Comparison of ENCODE assay signal across 23 cellular contexts in genomic region chr17:12731839-12732238, GRCh38. TPM values are rescaled to one million over a fixed set of nuclear protein-coding genes. Genes with fewer than 3 reads are reported as not detected.
DNase-seq lines count a peak whose midpoint lies in the region; ATAC-seq, FAIRE-seq and TF ChIP-seq lines count a peak whose summit lies in the region.
"Had no signal": no experiment of that assay in that cellular context is flagged by ENCODE, and none has a peak within 500 bp of the region (broad histone marks: within the 10 kb centered on the region; RNA-seq: fewer than 3 reads in every experiment).

No MANE protein-coding gene starts in this region.

- no peaks in the 10 kb centered on the region for H3K79me2 ChIP-seq in H1 (ENCODE audit: control insufficient read depth in 1 of 2, insufficient read depth in 2 of 2, low read length in 2 of 2)
- no peaks in the 10 kb centered on the region for H3K79me2 ChIP-seq in hepatocyte
- no peaks in the 10 kb centered on the region for H3K79me2 ChIP-seq in smooth muscle cell (ENCODE audit: low read depth)

- TF ChIP-seq CTCF in H1 (IDR thresholded peaks at IDR 0.05; ENCODE audit: control extremely low read depth in 1 of 3, insufficient read depth in 1 of 3, low read depth in 1 of 3, low read length in 3 of 3) (no peak), hepatocyte (IDR thresholded peaks at IDR 0.05; ENCODE audit: poor library complexity) (no peak), smooth muscle cell (IDR thresholded peaks at IDR 0.05; ENCODE audit: borderline replicate concordance, insufficient read depth, poor library complexity, severe bottlenecking) (no peak), HFFc6 (IDR thresholded peaks at IDR 0.05) (no peak)

- H3K27me3 Mint-ChIP-seq in HFFc6 (ENCODE audit: insufficient read depth): peaks cover 6% of the 10 kb centered on the region; the same call in 1 of the 2 replicates

- H4K20me1 ChIP-seq in H1 (replicated peaks in 1 of 2; ENCODE audit: control insufficient read depth in 1 of 2, insufficient read depth in 2 of 2, low read length in 2 of 2) (no peaks in the 10 kb centered on the region), hepatocyte (ENCODE audit: insufficient read depth, poor library complexity, severe bottlenecking) (no peaks in the 10 kb centered on the region), smooth muscle cell (ENCODE audit: low read depth) (no peaks in the 10 kb centered on the region)

- H2AFZ ChIP-seq in H1 (ENCODE audit: low read length) (no peak overlapping the region), hepatocyte (no peak overlapping the region), smooth muscle cell (ENCODE audit: low read depth) (no peak overlapping the region)

- no peak overlapping the region for H4K5ac ChIP-seq in H1 (ENCODE audit: insufficient read length, low read depth, low read length)

- H3K36me3 Mint-ChIP-seq in HFFc6 (ENCODE audit: low read depth): peaks cover 5% of the 10 kb centered on the region
- H3K36me3 Mint-ChIP-seq: natural killer cell treated with Interleukin-12 subunit alpha and Interleukin-12 subunit beta and Interleukin-15 and Interleukin-18, amount 100 ng/mL, for 72 hours had no signal

- POLR2A ChIA-PET in HEK293T (lab: Yijun Ruan, JAX): no interaction called here
- POLR2A ChIA-PET in H1 (lab: Charles Lee; ENCODE audit: partially characterized antibody): no interaction called here

- no peak for TF ChIP-seq EP300 in H1 (IDR thresholded peaks at IDR 0.05; ENCODE audit: borderline replicate concordance in 1 of 2, low read depth in 2 of 2, low read length in 2 of 2)

- no peak overlapping the region for H4K91ac ChIP-seq in H1 (replicated peaks; ENCODE audit: insufficient read length, low read length)

- H3F3A ChIP-seq in smooth muscle cell (ENCODE audit: low read depth): peaks cover 7% of the 10 kb centered on the region

- H3K36me3 ChIP-seq in H1 (ENCODE audit: control insufficient read depth in 2 of 4, insufficient read depth in 4 of 4, low read length in 3 of 4) (no peaks in the 10 kb centered on the region), hepatocyte (replicated peaks; ENCODE audit: insufficient read depth, low read depth) (no peaks in the 10 kb centered on the region), smooth muscle cell (ENCODE audit: low read depth) (no peaks in the 10 kb centered on the region)

- H3K27me3 ChIP-seq in H1 (replicated peaks in 1 of 4; ENCODE audit: control insufficient read depth in 3 of 4, extremely low read depth in 1 of 4, insufficient read depth in 3 of 4, low read length in 3 of 4) (no peaks in the 10 kb centered on the region), hepatocyte (no peaks in the 10 kb centered on the region), smooth muscle cell (ENCODE audit: low read depth) (no peaks in the 10 kb centered on the region)
- H3K27me3 ChIP-seq: dorsolateral prefrontal cortex had no signal

- H3K9ac ChIP-seq in H1 (replicated peaks in 1 of 4; ENCODE audit: extremely low read depth in 1 of 4, low read depth in 3 of 4, low read length in 3 of 4): no peak overlapping the region
- H3K9ac ChIP-seq in smooth muscle cell (ENCODE audit: low read depth): no peak overlapping the region

- H3K9me2 ChIP-seq in hepatocyte (replicated peaks; ENCODE audit: insufficient read depth): no peaks in the 10 kb centered on the region

- H3K4me1 ChIP-seq in H1 (replicated peaks in 1 of 4; ENCODE audit: control insufficient read depth in 3 of 4, insufficient read depth in 4 of 4, low read length in 3 of 4) (peaks cover 0 to 6% (median 2%) of the 10 kb centered on the region in 4 experiments; a peak in 5 of 7 replicates), hepatocyte (ENCODE audit: insufficient read depth) (peaks cover 46% of the 10 kb centered on the region), smooth muscle cell (ENCODE audit: low read depth) (peaks cover 9% of the 10 kb centered on the region)

- no peak overlapping the region for H2AK5ac ChIP-seq in H1 (ENCODE audit: low read depth, low read length)

- H3K18ac ChIP-seq in H1 (ENCODE audit: extremely low read depth, low read length): no peak overlapping the region

- peaks cover 55% of the 10 kb centered on the region for H3K4me1 Mint-ChIP-seq in HFFc6 (ENCODE audit: low read depth)

- DNase-seq in HEK293T (ENCODE audit: extremely low spot score) (no peak), H1 (ENCODE audit: low read depth in 1 of 2, low spot score in 2 of 2) (no peak), hepatocyte (ENCODE audit: low spot score) (no peak), smooth muscle cell (lab: John Stamatoyannopoulos, UW; ENCODE audit: unreplicated experiment) (no peak), HFFc6 (no peak), UCSD-AML1 (lab: John Stamatoyannopoulos, UW; ENCODE audit: unreplicated experiment) (no peak)
- DNase-seq: ACHN; activated CD4-positive, alpha-beta T cell treated with anti-CD3 and anti-CD28 coated beads, Interleukin-2, amount 50 U/mL, for 48 hours; activated CD8-positive, alpha-beta memory T cell treated with anti-CD3 and anti-CD28 coated beads, Interleukin-2, amount 50 U/mL, for 4 hours; activated naive CD4-positive, alpha-beta T cell treated with anti-CD3 and anti-CD28 coated beads, Interleukin-2, amount 50 U/mL, for 16 hours; C1 segment of cervical spinal cord; central memory CD4-positive, alpha-beta T cell; dorsolateral prefrontal cortex; NCI-H1105 treated with DMSO at 0.1 percent for 48 hours; NCI-H2029 treated with DMSO at 0.1 percent for 48 hours; NCI-H446 treated with DMSO at 0.1 percent for 48 hours; posterior cingulate gyrus; SHP77 had no signal

- H3K56ac ChIP-seq in H1 (replicated peaks; ENCODE audit: insufficient read length, low read depth, low read length): no peak overlapping the region

- H3K14ac ChIP-seq in H1 (ENCODE audit: insufficient read length): no peak overlapping the region

- 97% methylated on average over 8 of the region's 8 CpGs; no CpG with 5 or more reads in 1 of the 2 experiments for WGBS in H1 (ENCODE audit: extremely low coverage in 1 of 2, insufficient coverage in 1 of 2, insufficient read length in 1 of 2, insufficient replicate concordance in 2 of 2, low coverage in 1 of 2, low lambda C conversion rate in 2 of 2, missing lambda C conversion rate in 1 of 2), 2 experiments
- 96% methylated on average over 8 of the region's 8 CpGs for WGBS in hepatocyte (ENCODE audit: low lambda C conversion rate, missing lambda C conversion rate)
- 94% methylated on average over 8 of the region's 8 CpGs for WGBS in smooth muscle cell (ENCODE audit: low lambda C conversion rate)

- no peaks in the 10 kb centered on the region for H3K23me2 ChIP-seq in H1 (ENCODE audit: low read depth, low read length)

- no peak overlapping the region for H3K27ac Mint-ChIP-seq in HFFc6
- H3K27ac Mint-ChIP-seq: natural killer cell treated with Interleukin-12 subunit alpha and Interleukin-12 subunit beta and Interleukin-15 and Interleukin-18, amount 100 ng/mL, for 72 hours had no signal

- no peaks in the 10 kb centered on the region for H3K9me3 Mint-ChIP-seq in HFFc6

- H3K4me3 ChIP-seq in H1 (ENCODE audit: extremely low read depth in 1 of 4, insufficient read depth in 2 of 4, low read depth in 3 of 4, low read length in 4 of 4) (no peak overlapping the region), hepatocyte (no peak overlapping the region), smooth muscle cell (no peak overlapping the region)
- H3K4me3 ChIP-seq: dorsolateral prefrontal cortex had no signal

- H3K27ac ChIP-seq in H1 (ENCODE audit: low read depth, low read length) (no peak overlapping the region), hepatocyte (peak overlapping the region; percentile 93), smooth muscle cell (ENCODE audit: low read depth) (peak overlapping the region; percentile 88)
- H3K27ac ChIP-seq: dorsolateral prefrontal cortex had no signal

- TF ChIP-seq RAD21 in H1 (IDR thresholded peaks at IDR 0.05 in 1 of 2, conservative IDR thresholded peaks at IDR 0.05 in 1 of 2; ENCODE audit: low read depth in 2 of 2, low read length in 2 of 2): no peak

- no peaks in the 10 kb centered on the region for H3K79me1 ChIP-seq in H1 (ENCODE audit: low read depth, low read length)

- FAIRE-seq in H1 (lab: Jason Lieb, UNC): no peak
- FAIRE-seq: urothelium cell line had no signal

- TF ChIP-seq POLR2A in H1 (IDR thresholded peaks at IDR 0.05; ENCODE audit: control extremely low read depth in 1 of 2, low read depth in 2 of 2, low read length in 2 of 2): no peak

- no peak overlapping the region for H3K4ac ChIP-seq in H1 (replicated peaks; ENCODE audit: insufficient read length, low read depth, low read length)

- H3K4me2 ChIP-seq in H1 (ENCODE audit: insufficient read depth in 1 of 2, low read depth in 2 of 2, low read length in 2 of 2): no peak overlapping the region
- no peak overlapping the region for H3K4me2 ChIP-seq in hepatocyte
- H3K4me2 ChIP-seq in smooth muscle cell: no peak overlapping the region

- CTCF ChIA-PET in HEK293T (lab: Yijun Ruan, JAX) (interaction anchor here (0.6 to 1.9 kb wide), 3 partner anchors 10 to 248 kb away, joined by 3 to 7 read pairs (median 3); no protein-coding TSS in a partner anchor), H1 (lab: Charles Lee; ENCODE audit: partially characterized antibody) (interaction anchor here (0.8 to 2.4 kb wide), 2 partner anchors 10 to 64 kb away, joined by 3 to 14 read pairs; no protein-coding TSS in a partner anchor)

- no peak overlapping the region; the same call in 1 of the 2 replicates for H2BK20ac ChIP-seq in H1 (ENCODE audit: low read length)

- H3K9me3 ChIP-seq in H1 (ENCODE audit: insufficient read depth in 2 of 2, low read depth in 1 of 2, low read length in 1 of 2): no peaks in the 10 kb centered on the region
- no peaks in the 10 kb centered on the region for H3K9me3 ChIP-seq in hepatocyte (ENCODE audit: low read depth)
- no peaks in the 10 kb centered on the region for H3K9me3 ChIP-seq in smooth muscle cell (replicated peaks; ENCODE audit: low read depth)

- H4K8ac ChIP-seq in H1 (ENCODE audit: extremely low read depth, insufficient read depth, low read length): no peak overlapping the region

- H2BK5ac ChIP-seq in H1 (ENCODE audit: low read depth, low read length): no peak overlapping the region

- no peak for ATAC-seq in HG02840 (IDR thresholded peaks at IDR 0.05; ENCODE audit: low FRiP score, unreplicated experiment)
- ATAC-seq in GM18870 (IDR thresholded peaks at IDR 0.05; ENCODE audit: unreplicated experiment): no peak
- ATAC-seq: natural killer cell treated with Interleukin-12 subunit alpha and Interleukin-12 subunit beta and Interleukin-15 and Interleukin-18, amount 100 ng/mL, for 72 hours had no signal

- no peak overlapping the region for H3K4me3 Mint-ChIP-seq in HFFc6
- H3K4me3 Mint-ChIP-seq: natural killer cell treated with Interleukin-12 subunit alpha and Interleukin-12 subunit beta and Interleukin-15 and Interleukin-18, amount 100 ng/mL, for 72 hours had no signal

- H2BK12ac ChIP-seq in H1 (ENCODE audit: low read depth, low read length): peak overlapping the region; percentile 68; the same call in 1 of the 2 replicates

- H2BK120ac ChIP-seq in H1 (replicated peaks; ENCODE audit: low read depth, low read length): no peak overlapping the region

- no peak overlapping the region for H3K23ac ChIP-seq in H1 (ENCODE audit: insufficient read length)

- 0 out of 2 replicates have a peak overlapping the region, but pooled peaks have one; percentile 0 for H2BK15ac ChIP-seq in H1 (ENCODE audit: low read length)

RNA-seq across cellular contexts. Expression of gene ARHGAP44, which starts 57.5 kb away (rescaled TPM):
- 22.2 TPM in 2 replicates for total RNA-seq in H1 (2021; fragmentation: NEBNext Ultra II Directional; extraction: Animal tissue kit (Norgen Biotek cat#: 25700))
- polyA plus RNA-seq in H1 (2011; rRNA removed): 6.2 and 9.0 TPM in 2 replicates
- 7.8 TPM for polyA plus RNA-seq in H1 (2011; cell fraction: cytosol; rRNA removed)
- polyA plus RNA-seq in H1 (2011; cell fraction: nucleus; rRNA removed): 13.0 TPM
- polyA plus RNA-seq in H1 (2012, experiment 1 of 2): 12.8 to 13.4 TPM (median 12.9 TPM) in 4 replicates
- polyA plus RNA-seq in H1 (2012, experiment 2 of 2): 9.4 TPM
- polyA plus RNA-seq in H1 (2013, experiment 1 of 2): 8.5 TPM
- polyA plus RNA-seq in H1 (2013, experiment 2 of 2): 9.3 TPM
- polyA minus RNA-seq in H1 (2011; rRNA and poly(A)+ RNA removed): 11.7 and 12.1 TPM in 2 replicates
- polyA minus RNA-seq in H1 (2011; cell fraction: cytosol; rRNA and poly(A)+ RNA removed): 8.6 TPM
- 19.1 TPM for polyA minus RNA-seq in H1 (2011; cell fraction: nucleus; rRNA and poly(A)+ RNA removed)
- total RNA-seq in hepatocyte: 3.9 and 4.6 TPM in 2 replicates
- 4.2 and 5.4 TPM in 2 replicates for polyA plus RNA-seq in hepatocyte
- total RNA-seq in smooth muscle cell: 1.3 and 1.8 TPM in 2 replicates
- polyA plus RNA-seq in smooth muscle cell: 2.0 and 3.2 TPM in 2 replicates
- 1 to 10 TPM in 1 of 6 experiments, under 1 TPM in 5; 0.43 to 1.3 (median 0.68) TPM for total RNA-seq in HFFc6 (2021; fragmentation: NEBNext Ultra II Directional; extraction: Animal tissue kit (Norgen Biotek cat#: 25700))
- total RNA-seq: M059J had no signal
